Comparison of ENCODE assay signal across 11 cellular contexts in genomic region chr1:27406354-27406665, GRCh38. TPM values are rescaled to one million over a fixed set of nuclear protein-coding genes. Genes with fewer than 3 reads are reported as not detected.
DNase-seq lines count a peak whose midpoint lies in the region; ATAC-seq, FAIRE-seq and TF ChIP-seq lines count a peak whose summit lies in the region.
"Had no signal": no experiment of that assay in that cellular context is flagged by ENCODE, and none has a peak within 500 bp of the region (broad histone marks: within the 10 kb centered on the region; RNA-seq: fewer than 3 reads in every experiment).

No MANE protein-coding gene starts in this region.

- intact Hi-C loops in activated CD8-positive, alpha-beta T cell treated with anti-CD3 and anti-CD28 coated beads for 36 hours (cut with micrococcal nuclease) = no loop called here

- H3K4me1 ChIP-seq in thymus (ENCODE audit: control insufficient read depth, insufficient read depth, low read length) = peaks cover 22% of the 10 kb centered on the region

- FAIRE-seq in bronchial epithelial cell (lab: Jason Lieb, UNC) = peak; percentile 77
- FAIRE-seq: colon had no signal

- no peaks in the 10 kb centered on the region for H3K27me3 Mint-ChIP-seq in activated CD8-positive, alpha-beta T cell treated with anti-CD3 and anti-CD28 coated beads for 36 hours
- no peaks in the 10 kb centered on the region for H3K27me3 Mint-ChIP-seq in activated CD8-positive, alpha-beta T cell treated with anti-CD3 and anti-CD28 coated beads, Interleukin-2, amount 10 ng/mL, durations not matched to agents 7 days and 5 days (ENCODE audit: low read depth)

- peaks cover 10% of the 10 kb centered on the region for H3K36me3 Mint-ChIP-seq in activated CD8-positive, alpha-beta T cell treated with anti-CD3 and anti-CD28 coated beads for 36 hours (ENCODE audit: low read depth)
- peaks cover 40% of the 10 kb centered on the region for H3K36me3 Mint-ChIP-seq in activated CD8-positive, alpha-beta T cell treated with anti-CD3 and anti-CD28 coated beads, Interleukin-2, amount 10 ng/mL, durations not matched to agents 7 days and 5 days (ENCODE audit: low read depth)

- peaks cover 28% of the 10 kb centered on the region for H3K4me1 Mint-ChIP-seq in activated CD8-positive, alpha-beta T cell treated with anti-CD3 and anti-CD28 coated beads for 36 hours (ENCODE audit: low read depth)
- peaks cover 28% of the 10 kb centered on the region for H3K4me1 Mint-ChIP-seq in activated CD8-positive, alpha-beta T cell treated with anti-CD3 and anti-CD28 coated beads, Interleukin-2, amount 10 ng/mL, durations not matched to agents 7 days and 5 days (ENCODE audit: low read depth)

- H3K4me3 Mint-ChIP-seq in activated CD8-positive, alpha-beta T cell treated with anti-CD3 and anti-CD28 coated beads for 36 hours = no peak overlapping the region
- H3K4me3 Mint-ChIP-seq in activated CD8-positive, alpha-beta T cell treated with anti-CD3 and anti-CD28 coated beads, Interleukin-2, amount 10 ng/mL, durations not matched to agents 7 days and 5 days = no peak overlapping the region
- H3K4me3 Mint-ChIP-seq: activated T-cell treated with anti-CD3 and anti-CD28 coated beads, Interleukin-2, amount 50 U/mL, for 72 hours had no signal

- no peaks in the 10 kb centered on the region for H3K9me3 Mint-ChIP-seq in activated CD8-positive, alpha-beta T cell treated with anti-CD3 and anti-CD28 coated beads for 36 hours
- H3K9me3 Mint-ChIP-seq in activated CD8-positive, alpha-beta T cell treated with anti-CD3 and anti-CD28 coated beads, Interleukin-2, amount 10 ng/mL, durations not matched to agents 7 days and 5 days (ENCODE audit: insufficient read depth) = no peaks in the 10 kb centered on the region
- H3K9me3 Mint-ChIP-seq: activated T-cell treated with anti-CD3 and anti-CD28 coated beads, Interleukin-2, amount 50 U/mL, for 72 hours had no signal

- POLR2A ChIA-PET in activated CD8-positive, alpha-beta T cell treated with anti-CD3 and anti-CD28 coated beads for 36 hours (lab: Charles Lee) = no interaction called here
- POLR2A ChIA-PET in activated CD8-positive, alpha-beta T cell treated with anti-CD3 and anti-CD28 coated beads, Interleukin-2, amount 10 ng/mL, durations not matched to agents 7 days and 5 days (lab: Charles Lee) = no interaction called here

- H3K36me3 ChIP-seq in bronchial epithelial cell (ENCODE audit: control insufficient read depth, insufficient read depth, low read length) (peaks cover 27% of the 10 kb centered on the region), thymus (ENCODE audit: control insufficient read depth, insufficient read depth) (peaks cover 51% of the 10 kb centered on the region)

- peak overlapping the region; percentile 22 for H3K27ac ChIP-seq in thymus (ENCODE audit: low read depth)

- CTCF ChIA-PET in activated CD8-positive, alpha-beta T cell treated with anti-CD3 and anti-CD28 coated beads for 36 hours (lab: Charles Lee) = interaction anchor here (1.4 to 2.9 kb wide), 2 partner anchors 11 to 256 kb away, joined by 5 to 13 read pairs; no protein-coding TSS in a partner anchor
- CTCF ChIA-PET in activated CD8-positive, alpha-beta T cell treated with anti-CD3 and anti-CD28 coated beads, Interleukin-2, amount 10 ng/mL, durations not matched to agents 7 days and 5 days (lab: Charles Lee) = interaction anchor here (1.1 kb wide), 1 partner anchor 150 kb away, joined by 4 read pairs; no protein-coding TSS in a partner anchor

- WGBS in thymus = 91% methylated on average over 4 of the region's 4 CpGs

- H3K27me3 ChIP-seq in bronchial epithelial cell (ENCODE audit: control insufficient read depth, insufficient read depth, low read length) (no peaks in the 10 kb centered on the region), thymus (ENCODE audit: control insufficient read depth, insufficient read depth) (no peaks in the 10 kb centered on the region)

- ATAC-seq in activated CD8-positive, alpha-beta T cell treated with anti-CD3 and anti-CD28 coated beads for 36 hours = no peak
- ATAC-seq in activated CD8-positive, alpha-beta T cell treated with anti-CD3 and anti-CD28 coated beads, Interleukin-2, amount 10 ng/mL, durations not matched to agents 7 days and 5 days = no peak
- ATAC-seq: activated T-cell treated with anti-CD3 and anti-CD28 coated beads, Interleukin-2, amount 50 U/mL, for 72 hours had no signal

- peak overlapping the region; percentile 1 for H3K27ac Mint-ChIP-seq in activated CD8-positive, alpha-beta T cell treated with anti-CD3 and anti-CD28 coated beads for 36 hours
- no peak overlapping the region for H3K27ac Mint-ChIP-seq in activated CD8-positive, alpha-beta T cell treated with anti-CD3 and anti-CD28 coated beads, Interleukin-2, amount 10 ng/mL, durations not matched to agents 7 days and 5 days
- H3K27ac Mint-ChIP-seq: activated T-cell treated with anti-CD3 and anti-CD28 coated beads, Interleukin-2, amount 50 U/mL, for 72 hours had no signal

- no peak for DNase-seq in activated CD8-positive, alpha-beta T cell treated with anti-CD3 and anti-CD28 coated beads for 36 hours
- no peak for DNase-seq in activated CD8-positive, alpha-beta T cell treated with anti-CD3 and anti-CD28 coated beads, Interleukin-2, amount 10 ng/mL, durations not matched to agents 7 days and 5 days
- DNase-seq in bronchial epithelial cell (ENCODE audit: low read depth) (no peak), midbrain (lab: John Stamatoyannopoulos, UW) (peak; percentile 43), NCI-H446 (lab: John Stamatoyannopoulos, UW) (no peak), NCI-H82 treated with DMSO at 0.1 percent for 48 hours (lab: John Stamatoyannopoulos, UW; ENCODE audit: unreplicated experiment) (no peak), UCSD-AML1 (lab: John Stamatoyannopoulos, UW; ENCODE audit: unreplicated experiment) (no peak)
- DNase-seq: ACHN; activated T-cell treated with anti-CD3 and anti-CD28 coated beads, Interleukin-2, amount 50 U/mL, for 72 hours had no signal

- no peak for TF ChIP-seq CTCF in activated CD8-positive, alpha-beta T cell treated with anti-CD3 and anti-CD28 coated beads for 36 hours (IDR thresholded peaks at IDR 0.05)
- TF ChIP-seq CTCF in bronchial epithelial cell (IDR thresholded peaks at IDR 0.05; ENCODE audit: insufficient read depth, low read length, severe bottlenecking) = no peak

- no peaks in the 10 kb centered on the region for H3K9me3 ChIP-seq in thymus (ENCODE audit: control insufficient read depth)

- H3K4me3 ChIP-seq in bronchial epithelial cell (ENCODE audit: low read depth, low read length) (no peak overlapping the region), thymus (ENCODE audit: low read length) (no peak overlapping the region)

RNA-seq across cellular contexts. Expression of gene GPR3, which starts 13.9 kb away (rescaled TPM):
- total RNA-seq in activated CD8-positive, alpha-beta T cell treated with anti-CD3 and anti-CD28 coated beads for 36 hours = 1 to 10 TPM; 1.1 to 1.7 TPM
- under 1 TPM; 0.47 to 0.66 TPM for total RNA-seq in activated CD8-positive, alpha-beta T cell treated with anti-CD3 and anti-CD28 coated beads, Interleukin-2, amount 10 ng/mL, durations not matched to agents 7 days and 5 days
- total RNA-seq in bronchial epithelial cell = not detected in 2 replicates
- 0.37 TPM for polyA plus RNA-seq in thymus

RNA-seq across cellular contexts. Expression of gene CD164L2, which starts 23.2 kb away (rescaled TPM):
- not detected for total RNA-seq in activated CD8-positive, alpha-beta T cell treated with anti-CD3 and anti-CD28 coated beads for 36 hours
- not detected for total RNA-seq in activated CD8-positive, alpha-beta T cell treated with anti-CD3 and anti-CD28 coated beads, Interleukin-2, amount 10 ng/mL, durations not matched to agents 7 days and 5 days
- total RNA-seq in bronchial epithelial cell = 1.1 and 2.9 TPM in 2 replicates
- polyA plus RNA-seq in thymus = 2.4 TPM
- total RNA-seq: activated T-cell treated with anti-CD3 and anti-CD28 coated beads, Interleukin-2, amount 50 U/mL, for 72 hours had no signal

RNA-seq across cellular contexts. Expression of gene FCN3, which starts 31.7 kb away (rescaled TPM):
- total RNA-seq in activated CD8-positive, alpha-beta T cell treated with anti-CD3 and anti-CD28 coated beads for 36 hours = not detected
- total RNA-seq in activated CD8-positive, alpha-beta T cell treated with anti-CD3 and anti-CD28 coated beads, Interleukin-2, amount 10 ng/mL, durations not matched to agents 7 days and 5 days = not detected
- 0.26 TPM in 2 replicates for total RNA-seq in bronchial epithelial cell
- polyA plus RNA-seq in thymus = 10.7 TPM
- total RNA-seq: activated T-cell treated with anti-CD3 and anti-CD28 coated beads, Interleukin-2, amount 50 U/mL, for 72 hours had no signal

RNA-seq across cellular contexts. Expression of gene MAP3K6, which starts 39.5 kb away (rescaled TPM):
- 1 to 10 TPM; 8.3 to 9.5 TPM for total RNA-seq in activated CD8-positive, alpha-beta T cell treated with anti-CD3 and anti-CD28 coated beads for 36 hours
- 10 to 100 TPM in 1 of 2 experiments, 1 to 10 TPM in 1; 7.8 to 12.3 TPM for total RNA-seq in activated CD8-positive, alpha-beta T cell treated with anti-CD3 and anti-CD28 coated beads, Interleukin-2, amount 10 ng/mL, durations not matched to agents 7 days and 5 days
- total RNA-seq in bronchial epithelial cell = 12.1 and 17.2 TPM in 2 replicates
- polyA plus RNA-seq in thymus = 45.0 TPM
